13 cellular contexts compared by ENCODE assay signal in the genomic region with DNA sequence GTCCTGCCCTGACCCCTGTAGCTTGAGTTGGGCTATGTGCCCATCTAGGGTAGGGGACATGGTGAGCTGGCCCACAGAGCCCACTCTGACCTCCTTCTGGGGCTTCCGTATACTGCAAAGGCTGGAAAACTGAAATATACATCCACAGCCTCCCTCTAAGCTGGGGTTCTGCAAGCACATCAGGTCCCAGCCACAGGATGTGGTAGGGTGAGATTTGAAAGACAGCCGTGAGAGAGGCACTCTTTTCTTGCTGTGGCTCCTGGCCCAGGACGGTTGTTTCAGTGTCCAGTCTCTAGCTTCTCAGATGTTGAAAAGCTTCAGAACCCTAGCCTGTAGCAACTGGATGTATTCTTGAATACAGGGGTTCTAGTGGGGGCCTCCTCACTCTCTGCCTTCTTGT.
DNase-seq lines count a peak whose midpoint lies in the region; ATAC-seq and TF ChIP-seq lines count a peak whose summit lies in the region.
"Had no signal": no experiment of that assay in that cellular context is flagged by ENCODE, and none has a peak within 500 bp of the region (broad histone marks: within the 10 kb centered on the region; RNA-seq: fewer than 3 reads in every experiment).

No MANE protein-coding gene starts in this region.

- no peak for DNase-seq in activated CD8-positive, alpha-beta T cell treated with anti-CD3 and anti-CD28 coated beads for 36 hours
- no peak for DNase-seq in kidney glomerular epithelial cell (lab: John Stamatoyannopoulos, UW)
- no peak for DNase-seq in stimulated activated CD4-positive, alpha-beta T cell treated with anti-CD3 and anti-CD28 coated beads, Interleukin-2, amount 100 ng/mL, for 48 hours
- no peak for DNase-seq in BE2C
- no peak for DNase-seq in SIG-M5 (lab: John Stamatoyannopoulos, UW)
- DNase-seq: activated CD4-positive, alpha-beta T cell treated with anti-CD3 and anti-CD28 coated beads, Interleukin-2, amount 50 U/mL, for 48 hours; cortex of kidney; NCI-H1930 had no signal

- H3K36me3 Mint-ChIP-seq in activated CD8-positive, alpha-beta T cell treated with anti-CD3 and anti-CD28 coated beads for 36 hours (ENCODE audit: low read depth): no peaks in the 10 kb centered on the region

- H4K20me1 ChIP-seq in BLaER1: no peaks in the 10 kb centered on the region

- ATAC-seq in GM19372 (IDR thresholded peaks at IDR 0.05; ENCODE audit: low read depth, unreplicated experiment) (peak; percentile 47), HG03066 (IDR thresholded peaks at IDR 0.05; ENCODE audit: low read depth, unreplicated experiment) (peak; percentile 53)
- peak; percentile 53 for ATAC-seq in activated CD8-positive, alpha-beta T cell treated with anti-CD3 and anti-CD28 coated beads for 36 hours

- no peak overlapping the region; the same call in 1 of the 2 replicates for H3K9ac ChIP-seq in BLaER1

- POLR2A ChIA-PET in activated CD8-positive, alpha-beta T cell treated with anti-CD3 and anti-CD28 coated beads for 36 hours (lab: Charles Lee): no interaction called here

- no peak overlapping the region for H3K27ac Mint-ChIP-seq in activated CD8-positive, alpha-beta T cell treated with anti-CD3 and anti-CD28 coated beads for 36 hours

- no peak overlapping the region for H3K4me3 ChIP-seq in BLaER1
- H3K4me3 ChIP-seq in BE2C (ENCODE audit: low read depth, low read length): no peak overlapping the region
- H3K4me3 ChIP-seq: vagina had no signal

- H3K27me3 ChIP-seq in BLaER1 (no peaks in the 10 kb centered on the region), BE2C (no peaks in the 10 kb centered on the region)
- H3K27me3 ChIP-seq: vagina had no signal

- TF ChIP-seq CTCF in activated CD8-positive, alpha-beta T cell treated with anti-CD3 and anti-CD28 coated beads for 36 hours (IDR thresholded peaks at IDR 0.05): no peak
- no peak for TF ChIP-seq CTCF in BE2C (IDR thresholded peaks at IDR 0.05; ENCODE audit: low read depth, low read length)

- H3K4me1 ChIP-seq in BLaER1 (peaks cover 25% of the 10 kb centered on the region), BE2C (no peaks in the 10 kb centered on the region)

- peaks cover 20% of the 10 kb centered on the region for H3K9me3 ChIP-seq in BLaER1
- no peaks in the 10 kb centered on the region for H3K9me3 ChIP-seq in BE2C
- H3K9me3 ChIP-seq: vagina had no signal

- CTCF ChIA-PET in activated CD8-positive, alpha-beta T cell treated with anti-CD3 and anti-CD28 coated beads for 36 hours (lab: Charles Lee): interaction anchor here (1.0 kb wide), 1 partner anchor 8 kb away, joined by 3 read pairs; no protein-coding TSS in a partner anchor

- H3K27me3 Mint-ChIP-seq in activated CD8-positive, alpha-beta T cell treated with anti-CD3 and anti-CD28 coated beads for 36 hours: peaks cover 14% of the 10 kb centered on the region

- H3K4me3 Mint-ChIP-seq in activated CD8-positive, alpha-beta T cell treated with anti-CD3 and anti-CD28 coated beads for 36 hours: no peak overlapping the region
- H3K4me3 Mint-ChIP-seq: neural crest cell had no signal

- peak overlapping the region; percentile 88 for H3K4me2 ChIP-seq in BLaER1

- H3K9me3 Mint-ChIP-seq in activated CD8-positive, alpha-beta T cell treated with anti-CD3 and anti-CD28 coated beads for 36 hours: peaks cover 12% of the 10 kb centered on the region

- H3K36me3 ChIP-seq in BLaER1 (no peaks in the 10 kb centered on the region), BE2C (no peaks in the 10 kb centered on the region)
- H3K36me3 ChIP-seq: vagina had no signal

- intact Hi-C loops in activated CD8-positive, alpha-beta T cell treated with anti-CD3 and anti-CD28 coated beads for 36 hours (cut with micrococcal nuclease): no loop called here

- H3K27ac ChIP-seq in BLaER1: peak overlapping the region; percentile 69
- H3K27ac ChIP-seq: vagina had no signal

- H3K4me1 Mint-ChIP-seq in activated CD8-positive, alpha-beta T cell treated with anti-CD3 and anti-CD28 coated beads for 36 hours (ENCODE audit: low read depth): peaks cover 9% of the 10 kb centered on the region
